Comparison of ENCODE assay signal across 34 cellular contexts in genomic region chr7:104052979-104053378, GRCh38.
"Had no signal": no experiment of that assay in that cellular context is flagged by ENCODE, and none has a peak within 500 bp of the region (broad histone marks: within the 10 kb centered on the region; RNA-seq: fewer than 3 reads in every experiment).

No MANE protein-coding gene starts in this region.

- H3K27me3 ChIP-seq: MG63 had no signal

- DNase-seq: Karpas-422, Kasumi-1, MG63, MM.1S, MV-4-11, NCI-H1048, NCI-H1092, NCI-H1092 treated with DMSO at 0.1 percent for 48 hours, NCI-H1105, NCI-H1105 treated with DMSO at 0.1 percent for 48 hours, NCI-H1417, NCI-H1417 treated with DMSO at 0.1 percent for 48 hours, NCI-H1436, NCI-H1436 treated with DMSO at 0.1 percent for 48 hours, NCI-H146, NCI-H1694, NCI-H1694 treated with DMSO at 0.1 percent for 48 hours, NCI-H187, NCI-H187 treated with DMSO at 0.1 percent for 48 hours, NCI-H1930, NCI-H2029, NCI-H2029 treated with DMSO at 0.1 percent for 48 hours, NCI-H2081, NCI-H2081 treated with DMSO at 0.1 percent for 48 hours, NCI-H2107, NCI-H2171, NCI-H2171 treated with DMSO at 0.1 percent for 48 hours, NCI-H2227 treated with DMSO at 0.1 percent for 48 hours, NCI-H226, NCI-H345, NCI-H446, NCI-H446 treated with DMSO at 0.1 percent for 48 hours, NCI-H510A, NCI-H510A treated with DMSO at 0.1 percent for 48 hours had no signal

- H3K36me3 ChIP-seq: MG63 had no signal

- H3K9me3 ChIP-seq: MG63 had no signal

- H3K4me3 ChIP-seq: MG63 had no signal
